ENCODE assay signal across 1 cellular context in the genomic region with DNA sequence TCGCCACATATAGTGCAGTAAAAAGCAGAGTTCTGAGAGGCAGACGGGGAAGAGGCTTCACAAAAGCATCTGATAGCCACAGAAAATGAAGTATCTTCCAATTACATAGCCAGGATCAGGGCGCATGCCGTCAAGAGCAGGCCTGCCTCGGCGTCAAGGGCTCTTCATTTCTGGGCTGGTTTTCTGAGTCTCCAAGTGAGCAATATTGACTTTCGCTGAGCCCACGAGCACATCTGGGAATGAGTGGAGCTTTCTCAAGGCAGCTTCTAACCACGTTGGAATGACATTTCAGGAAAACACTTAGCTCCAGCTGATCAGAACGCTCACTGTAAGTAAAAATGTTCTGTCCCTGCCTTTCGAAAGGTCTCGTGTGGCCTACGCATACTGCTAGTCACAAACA.
TF ChIP-seq lines count a peak whose summit lies in the region.

No MANE protein-coding gene starts in this region.

TF ChIP-seq in GM23338, 12 proteins besides CTCF, POLR2A, EP300 and RAD21 (continued from another document):
- TF ChIP-seq ZNF462 (CRISPR knock-in tag; IDR thresholded peaks at IDR 0.05) (no peak), STAT1 (IDR thresholded peaks at IDR 0.05; ENCODE audit: unreplicated experiment) (no peak), EZH2phosphoT487 (IDR thresholded peaks at IDR 0.05; ENCODE audit: unreplicated experiment) (no peak), EZH2 (IDR thresholded peaks at IDR 0.05; ENCODE audit: low read depth, unreplicated experiment) (no peak), CREB1 (CRISPR knock-in tag; IDR thresholded peaks at IDR 0.05; ENCODE audit: low read depth) (no peak), ZNF114 (CRISPR knock-in tag; IDR thresholded peaks at IDR 0.05) (no peak), ZNF331 (CRISPR knock-in tag; IDR thresholded peaks at IDR 0.05; ENCODE audit: low read depth) (no peak), NANOG (IDR thresholded peaks at IDR 0.05; ENCODE audit: borderline replicate concordance) (no peak), JUNB (IDR thresholded peaks at IDR 0.05; ENCODE audit: unreplicated experiment) (no peak)
- TF ChIP-seq, protein P1, sequence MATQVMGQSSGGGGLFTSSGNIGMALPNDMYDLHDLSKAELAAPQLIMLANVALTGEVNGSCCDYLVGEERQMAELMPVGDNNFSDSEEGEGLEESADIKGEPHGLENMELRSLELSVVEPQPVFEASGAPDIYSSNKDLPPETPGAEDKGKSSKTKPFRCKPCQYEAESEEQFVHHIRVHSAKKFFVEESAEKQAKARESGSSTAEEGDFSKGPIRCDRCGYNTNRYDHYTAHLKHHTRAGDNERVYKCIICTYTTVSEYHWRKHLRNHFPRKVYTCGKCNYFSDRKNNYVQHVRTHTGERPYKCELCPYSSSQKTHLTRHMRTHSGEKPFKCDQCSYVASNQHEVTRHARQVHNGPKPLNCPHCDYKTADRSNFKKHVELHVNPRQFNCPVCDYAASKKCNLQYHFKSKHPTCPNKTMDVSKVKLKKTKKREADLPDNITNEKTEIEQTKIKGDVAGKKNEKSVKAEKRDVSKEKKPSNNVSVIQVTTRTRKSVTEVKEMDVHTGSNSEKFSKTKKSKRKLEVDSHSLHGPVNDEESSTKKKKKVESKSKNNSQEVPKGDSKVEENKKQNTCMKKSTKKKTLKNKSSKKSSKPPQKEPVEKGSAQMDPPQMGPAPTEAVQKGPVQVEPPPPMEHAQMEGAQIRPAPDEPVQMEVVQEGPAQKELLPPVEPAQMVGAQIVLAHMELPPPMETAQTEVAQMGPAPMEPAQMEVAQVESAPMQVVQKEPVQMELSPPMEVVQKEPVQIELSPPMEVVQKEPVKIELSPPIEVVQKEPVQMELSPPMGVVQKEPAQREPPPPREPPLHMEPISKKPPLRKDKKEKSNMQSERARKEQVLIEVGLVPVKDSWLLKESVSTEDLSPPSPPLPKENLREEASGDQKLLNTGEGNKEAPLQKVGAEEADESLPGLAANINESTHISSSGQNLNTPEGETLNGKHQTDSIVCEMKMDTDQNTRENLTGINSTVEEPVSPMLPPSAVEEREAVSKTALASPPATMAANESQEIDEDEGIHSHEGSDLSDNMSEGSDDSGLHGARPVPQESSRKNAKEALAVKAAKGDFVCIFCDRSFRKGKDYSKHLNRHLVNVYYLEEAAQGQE (IDR thresholded peaks at IDR 0.05; ENCODE audit: unreplicated experiment), result no peak
- TF ChIP-seq, protein P2, sequence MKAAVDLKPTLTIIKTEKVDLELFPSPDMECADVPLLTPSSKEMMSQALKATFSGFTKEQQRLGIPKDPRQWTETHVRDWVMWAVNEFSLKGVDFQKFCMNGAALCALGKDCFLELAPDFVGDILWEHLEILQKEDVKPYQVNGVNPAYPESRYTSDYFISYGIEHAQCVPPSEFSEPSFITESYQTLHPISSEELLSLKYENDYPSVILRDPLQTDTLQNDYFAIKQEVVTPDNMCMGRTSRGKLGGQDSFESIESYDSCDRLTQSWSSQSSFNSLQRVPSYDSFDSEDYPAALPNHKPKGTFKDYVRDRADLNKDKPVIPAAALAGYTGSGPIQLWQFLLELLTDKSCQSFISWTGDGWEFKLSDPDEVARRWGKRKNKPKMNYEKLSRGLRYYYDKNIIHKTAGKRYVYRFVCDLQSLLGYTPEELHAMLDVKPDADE (IDR thresholded peaks at IDR 0.05), result no peak
